7 cellular contexts compared by ENCODE assay signal in the genomic region with DNA sequence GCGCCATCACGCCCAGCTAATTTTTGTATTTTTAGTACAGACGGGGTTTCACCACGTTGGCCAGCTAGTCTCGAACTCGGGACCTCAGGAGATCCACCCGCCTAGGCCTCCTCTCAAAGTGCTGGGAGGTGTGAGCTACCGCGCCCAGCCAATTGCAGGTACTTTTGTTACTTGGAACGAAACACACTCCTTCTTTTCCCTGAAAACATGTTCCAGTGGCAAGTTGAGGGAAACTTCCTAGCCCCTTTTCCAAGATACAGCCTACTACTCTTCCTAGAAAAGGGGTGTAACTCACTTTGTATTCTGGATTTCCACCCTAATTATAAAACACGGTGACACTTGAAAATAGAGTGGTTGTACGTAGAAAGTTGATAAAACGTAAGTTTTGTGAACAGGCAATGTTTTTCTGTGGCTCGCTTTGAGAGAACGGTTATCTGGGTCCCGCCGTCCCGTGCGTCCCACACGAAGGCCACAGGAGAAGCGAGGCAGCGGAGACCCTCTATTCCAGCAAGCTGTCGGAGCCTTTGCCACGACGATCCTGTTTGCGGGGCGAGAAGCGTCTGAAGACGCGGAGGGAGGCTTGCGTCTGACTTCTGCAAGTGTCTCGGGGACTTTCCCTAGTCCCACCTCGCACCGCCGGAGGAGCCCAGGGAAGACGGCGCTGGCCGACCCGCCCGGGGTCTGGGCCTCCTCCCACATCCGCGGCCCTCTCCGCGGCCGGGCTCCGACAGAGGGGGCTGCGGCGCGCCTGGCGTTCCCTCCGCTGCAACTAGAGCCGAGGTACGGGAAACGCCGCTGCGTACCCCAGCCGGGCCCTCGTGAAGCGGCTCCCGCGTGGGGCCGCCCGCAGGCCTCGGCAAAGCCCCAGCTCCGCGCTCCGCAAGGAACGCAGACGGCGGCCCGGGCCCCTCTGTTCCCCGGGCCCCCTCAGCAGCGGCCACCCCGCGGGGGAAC. TPM values are rescaled to one million over a fixed set of nuclear protein-coding genes. Genes with fewer than 3 reads are reported as not detected.
DNase-seq lines count a peak whose midpoint lies in the region; ATAC-seq and TF ChIP-seq lines count a peak whose summit lies in the region.

No MANE protein-coding gene starts in this region.

- H3K4me1 ChIP-seq in Panc1 (ENCODE audit: control insufficient read depth, insufficient read depth, low read length): peaks cover 54% of the 10 kb centered on the region

- no peak for DNase-seq in Panc1 (ENCODE audit: low read depth, low spot score)
- peak; percentile 66 for DNase-seq in activated naive CD4-positive, alpha-beta T cell treated with anti-CD3 and anti-CD28 coated beads for 36 hours
- peak; percentile 51 for DNase-seq in stimulated activated CD4-positive, alpha-beta T cell treated with anti-CD3 and anti-CD28 coated beads, Interleukin-12 subunit alpha, Interleukin-12 subunit beta, amount 100 ng/mL, for 4 hours
- DNase-seq in NCI-H2107 (lab: John Stamatoyannopoulos, UW): no peak

- H3K27ac ChIP-seq in Panc1 (ENCODE audit: low read length): peak overlapping the region; percentile 95

- BruUV-seq in Panc1 (replicated peaks; lab: Mats Ljungman, UMichigan): no TSS peak

- H3K4me3 ChIP-seq in Panc1 (ENCODE audit: low read depth in 2 of 2, low read length in 2 of 2): peak overlapping the region; percentile 75 to 88
- H3K4me3 ChIP-seq in iPS-11a (ENCODE audit: low read depth, low read length): peak overlapping the region; percentile 84

- TF ChIP-seq CTCF in Panc1 (IDR thresholded peaks at IDR 0.05): no peak

- in situ Hi-C loops in Panc1 (cut with HindIII; ENCODE audit: low pct_unique_long_range_greater_than_20kb, low sequenced_read_pairs): no loop called here

- no peaks in the 10 kb centered on the region for H3K9me3 ChIP-seq in Panc1 (ENCODE audit: control insufficient read depth, insufficient read depth, low read depth, low read length)

- H3K27me3 ChIP-seq in Panc1 (ENCODE audit: control insufficient read depth, insufficient read depth, low read length): no peaks in the 10 kb centered on the region

- intact Hi-C loops in Panc1 (cut with micrococcal nuclease; ENCODE audit: unreplicated experiment): no loop called here
- intact Hi-C loops in activated naive CD4-positive, alpha-beta T cell treated with anti-CD3 and anti-CD28 coated beads for 36 hours (cut with micrococcal nuclease): loop anchor here (2.0 to 5.0 kb wide), 3 partner anchors 43 to 281 kb away; a partner anchor contains a TSS

- no peaks in the 10 kb centered on the region for H3K9me3 Mint-ChIP-seq in activated naive CD4-positive, alpha-beta T cell treated with anti-CD3 and anti-CD28 coated beads for 36 hours

- peaks cover 42% of the 10 kb centered on the region for H3K36me3 Mint-ChIP-seq in activated naive CD4-positive, alpha-beta T cell treated with anti-CD3 and anti-CD28 coated beads for 36 hours (ENCODE audit: low read depth)

- POLR2A ChIA-PET in Panc1 (lab: Charles Lee): interaction anchor here (1.2 kb wide), 1 partner anchor 51 kb away, joined by 3 read pairs; no protein-coding TSS in a partner anchor

- peak overlapping the region; percentile 90 for H3K4me3 Mint-ChIP-seq in activated naive CD4-positive, alpha-beta T cell treated with anti-CD3 and anti-CD28 coated beads for 36 hours

- peak overlapping the region; percentile 79 for H3K27ac Mint-ChIP-seq in activated naive CD4-positive, alpha-beta T cell treated with anti-CD3 and anti-CD28 coated beads for 36 hours

- H3K4me1 Mint-ChIP-seq in activated naive CD4-positive, alpha-beta T cell treated with anti-CD3 and anti-CD28 coated beads for 36 hours (ENCODE audit: low read depth): peaks cover 71% of the 10 kb centered on the region

- H3K27me3 Mint-ChIP-seq in activated naive CD4-positive, alpha-beta T cell treated with anti-CD3 and anti-CD28 coated beads for 36 hours (ENCODE audit: low read depth): no peaks in the 10 kb centered on the region

- peaks cover 7% of the 10 kb centered on the region; the same call in 1 of the 2 replicates for H3K36me3 ChIP-seq in Panc1 (ENCODE audit: control insufficient read depth, insufficient read depth, low read length)

- ATAC-seq in GM18861 (IDR thresholded peaks at IDR 0.05; ENCODE audit: unreplicated experiment) (peak; percentile 20), HG02840 (IDR thresholded peaks at IDR 0.05; ENCODE audit: low FRiP score, unreplicated experiment) (peak; percentile 25), Panc1 (no peak)

- CTCF ChIA-PET in Panc1 (lab: Charles Lee): no interaction called here
- CTCF ChIA-PET in activated naive CD4-positive, alpha-beta T cell treated with anti-CD3 and anti-CD28 coated beads for 36 hours (lab: Charles Lee): interaction anchor here (0.6 to 2.8 kb wide), 6 partner anchors 13 to 46 kb away, joined by 3 to 21 read pairs (median 4); no protein-coding TSS in a partner anchor

RNA-seq across cellular contexts. Expression of a gene that starts 0.7 kb away (rescaled TPM):
- total RNA-seq in Panc1 (2021; ENCODE audit: unreplicated experiment): 39.9 TPM
- polyA plus RNA-seq in Panc1 (2012; ENCODE audit: insufficient read length): 32.9 TPM
- 10 to 100 TPM; 59.6 to 60.4 TPM for total RNA-seq in activated naive CD4-positive, alpha-beta T cell treated with anti-CD3 and anti-CD28 coated beads for 36 hours

RNA-seq across cellular contexts. Expression of a gene that starts 34.5 kb away (rescaled TPM):
- 13.8 TPM for total RNA-seq in Panc1 (2021; ENCODE audit: unreplicated experiment)
- polyA plus RNA-seq in Panc1 (2012; ENCODE audit: insufficient read length): 11.9 TPM
- total RNA-seq in activated naive CD4-positive, alpha-beta T cell treated with anti-CD3 and anti-CD28 coated beads for 36 hours: under 1 TPM; 0.40 to 0.43 TPM

RNA-seq across cellular contexts. Expression of a gene that starts 42.0 kb away (rescaled TPM):
- total RNA-seq in Panc1 (2021; ENCODE audit: unreplicated experiment): 223 TPM
- polyA plus RNA-seq in Panc1 (2012; ENCODE audit: insufficient read length): 148 TPM
- under 1 TPM; 0.10 TPM for total RNA-seq in activated naive CD4-positive, alpha-beta T cell treated with anti-CD3 and anti-CD28 coated beads for 36 hours

RNA-seq across cellular contexts. Expression of a gene that starts 45.1 kb away (rescaled TPM):
- 0.08 TPM for total RNA-seq in Panc1 (2021; ENCODE audit: unreplicated experiment)
- polyA plus RNA-seq in Panc1 (2012; ENCODE audit: insufficient read length): 0.15 TPM
- total RNA-seq in activated naive CD4-positive, alpha-beta T cell treated with anti-CD3 and anti-CD28 coated beads for 36 hours: 10 to 100 TPM; 11.3 to 15.3 TPM

Comparison
In these comparisons a context has a peak if more than half of its experiments do, and no peak if none do; other contexts are left out.
1. DNase-seq: peak in activated naive CD4-positive, alpha-beta T cell treated with anti-CD3 and anti-CD28 coated beads for 36 hours (single experiment) and stimulated activated CD4-positive, alpha-beta T cell treated with anti-CD3 and anti-CD28 coated beads, Interleukin-12 subunit alpha, Interleukin-12 subunit beta, amount 100 ng/mL, for 4 hours (single experiment); none in Panc1 (single experiment) and NCI-H2107 (single experiment).
2. RNA of a gene that starts 34.5 kb away (total RNA-seq): 13.8 TPM in Panc1 (single experiment); 0.40 to 0.43 TPM in activated naive CD4-positive, alpha-beta T cell treated with anti-CD3 and anti-CD28 coated beads for 36 hours; every median in the first group is over 10 times any median in the second.
3. RNA of a gene that starts 42.0 kb away (total RNA-seq): 223 TPM in Panc1 (single experiment); 0.10 TPM in activated naive CD4-positive, alpha-beta T cell treated with anti-CD3 and anti-CD28 coated beads for 36 hours; every median in the first group is over 100 times any median in the second.